In the genomic region with DNA sequence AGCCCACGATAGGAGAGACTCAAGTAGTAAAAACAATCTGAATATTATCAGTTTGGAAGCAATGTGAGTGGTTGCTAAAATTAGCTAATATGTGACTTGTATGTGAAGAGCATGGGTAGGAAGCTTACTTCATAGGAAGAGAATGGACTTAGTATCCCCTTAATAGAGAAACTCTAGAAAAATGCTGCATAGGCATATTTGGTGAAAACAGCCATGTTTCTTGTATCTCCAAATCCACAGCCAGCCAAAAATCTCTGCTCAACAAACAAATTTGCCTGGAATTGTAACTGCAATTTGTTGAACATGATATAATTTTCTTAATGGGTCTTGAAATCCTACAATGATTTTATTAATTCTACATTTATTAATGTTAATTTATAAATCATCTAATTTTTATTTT, we compare ENCODE assay signal across 31 cellular contexts.
"Had no signal": no experiment of that assay in that cellular context is flagged by ENCODE, and none has a peak within 500 bp of the region (broad histone marks: within the 10 kb centered on the region; RNA-seq: fewer than 3 reads in every experiment).

No MANE protein-coding gene starts in this region.

- H3K36me3 ChIP-seq: adrenal gland, ascending aorta, brain microvascular endothelial cell, breast epithelium, cardiac muscle cell had no signal

- H3K27me3 ChIP-seq: adrenal gland, ascending aorta, body of pancreas, brain microvascular endothelial cell had no signal

- H3K4me1 ChIP-seq: adrenal gland, ascending aorta, body of pancreas, breast epithelium had no signal

- H3K27ac ChIP-seq: adrenal gland, ascending aorta, body of pancreas, brain microvascular endothelial cell, breast epithelium, cardiac muscle cell had no signal

- FAIRE-seq: astrocyte, bronchial epithelial cell had no signal

- DNase-seq: activated effector memory CD4-positive, alpha-beta T cell treated with anti-CD3 and anti-CD28 coated beads, Interleukin-2, amount 50 U/mL, for 16 hours; activated effector memory CD4-positive, alpha-beta T cell treated with Interleukin-2 at 50 U/mL for 16 hours; activated gamma-delta T cell; activated gamma-delta T cell treated with Interleukin-2 at 50 U/mL for 16 hours; activated naive CD4-positive, alpha-beta T cell; activated naive CD4-positive, alpha-beta T cell treated with anti-CD3 and anti-CD28 coated beads for 36 hours; activated naive CD4-positive, alpha-beta T cell treated with anti-CD3 and anti-CD28 coated beads, Interleukin-2, amount 10 ng/mL, durations not matched to agents 7 days and 5 days; activated naive CD4-positive, alpha-beta T cell treated with anti-CD3 and anti-CD28 coated beads, Interleukin-2, amount 50 U/mL, for 16 hours; activated naive CD4-positive, alpha-beta T cell treated with Interleukin-2 at 50 U/mL for 16 hours; activated naive CD8-positive, alpha-beta T cell treated with anti-CD3 and anti-CD28 coated beads for 36 hours; activated naive CD8-positive, alpha-beta T cell treated with anti-CD3 and anti-CD28 coated beads, Interleukin-2, amount 10 ng/mL, durations not matched to agents 7 days and 5 days; activated naive CD8-positive, alpha-beta T cell treated with anti-CD3 and anti-CD28 coated beads, Interleukin-2, amount 50 U/mL, for 24 hours; activated T-cell treated with anti-CD3 and anti-CD28 coated beads, Interleukin-2, amount 50 U/mL, for 24 hours; activated T-cell treated with anti-CD3 and anti-CD28 coated beads, Interleukin-2, amount 50 U/mL, for 4 hours; activated T-cell treated with anti-CD3 and anti-CD28 coated beads, Interleukin-2, amount 50 U/mL, for 48 hours; activated T-cell treated with anti-CD3 and anti-CD28 coated beads, Interleukin-2, amount 50 U/mL, for 72 hours; adrenal gland; amniotic stem cell; anterior cingulate cortex; aorta; body of pancreas; brain microvascular endothelial cell; central memory CD4-positive, alpha-beta T cell; cerebellar nuclear complex had no signal

- ATAC-seq: activated naive CD4-positive, alpha-beta T cell treated with anti-CD3 and anti-CD28 coated beads, Interleukin-2, amount 50 U/mL, for 72 hours; activated naive CD8-positive, alpha-beta T cell treated with anti-CD3 and anti-CD28 coated beads, Interleukin-2, amount 50 U/mL, for 24 hours; activated T-cell treated with anti-CD3 and anti-CD28 coated beads, Interleukin-2, amount 50 U/mL, for 4 hours; activated T-cell treated with anti-CD3 and anti-CD28 coated beads, Interleukin-2, amount 50 U/mL, for 72 hours; activated T-helper 17 cell treated with anti-CD3 and anti-CD28 coated beads, Interleukin-2, amount 50 U/mL, for 72 hours; body of pancreas had no signal

- H3K4me3 ChIP-seq: adrenal gland, ascending aorta, body of pancreas, breast epithelium, cardiac muscle cell had no signal

- H3K9me3 ChIP-seq: adrenal gland, ascending aorta, body of pancreas, breast epithelium had no signal
